21 cellular contexts compared by ENCODE assay signal in genomic region chr9:73761905-73762304, GRCh38.
"Had no signal": no experiment of that assay in that cellular context is flagged by ENCODE, and none has a peak within 500 bp of the region (broad histone marks: within the 10 kb centered on the region; RNA-seq: fewer than 3 reads in every experiment).

No MANE protein-coding gene starts in this region.

- H3K4me1 ChIP-seq: SJSA1 had no signal

- H3K27ac ChIP-seq: HL-60, RWPE1, SJSA1, SK-N-MC had no signal

- H3K36me3 ChIP-seq: SJSA1 had no signal

- H3K27me3 ChIP-seq: SJSA1 had no signal

- DNase-seq: KBM-7, MV-4-11, NCI-H1048, NCI-H1105, NCI-H1417, NCI-H1436 treated with DMSO at 0.1 percent for 48 hours, NCI-H1694, NCI-H187 treated with DMSO at 0.1 percent for 48 hours, NCI-H2029 treated with DMSO at 0.1 percent for 48 hours, NCI-H2171 treated with DMSO at 0.1 percent for 48 hours, NCI-H2227 treated with DMSO at 0.1 percent for 48 hours, NCI-H524 treated with DMSO at 0.1 percent for 48 hours, NCI-H69, NCI-H774, SIG-M5 had no signal

- H3K9me3 ChIP-seq: SJSA1 had no signal

- H3K4me3 ChIP-seq: SJSA1, SK-N-MC had no signal

- FAIRE-seq: HTR-8/SVneo, RCC 7860 had no signal
